ENCODE assay signal across 11 cellular contexts in the genomic region with DNA sequence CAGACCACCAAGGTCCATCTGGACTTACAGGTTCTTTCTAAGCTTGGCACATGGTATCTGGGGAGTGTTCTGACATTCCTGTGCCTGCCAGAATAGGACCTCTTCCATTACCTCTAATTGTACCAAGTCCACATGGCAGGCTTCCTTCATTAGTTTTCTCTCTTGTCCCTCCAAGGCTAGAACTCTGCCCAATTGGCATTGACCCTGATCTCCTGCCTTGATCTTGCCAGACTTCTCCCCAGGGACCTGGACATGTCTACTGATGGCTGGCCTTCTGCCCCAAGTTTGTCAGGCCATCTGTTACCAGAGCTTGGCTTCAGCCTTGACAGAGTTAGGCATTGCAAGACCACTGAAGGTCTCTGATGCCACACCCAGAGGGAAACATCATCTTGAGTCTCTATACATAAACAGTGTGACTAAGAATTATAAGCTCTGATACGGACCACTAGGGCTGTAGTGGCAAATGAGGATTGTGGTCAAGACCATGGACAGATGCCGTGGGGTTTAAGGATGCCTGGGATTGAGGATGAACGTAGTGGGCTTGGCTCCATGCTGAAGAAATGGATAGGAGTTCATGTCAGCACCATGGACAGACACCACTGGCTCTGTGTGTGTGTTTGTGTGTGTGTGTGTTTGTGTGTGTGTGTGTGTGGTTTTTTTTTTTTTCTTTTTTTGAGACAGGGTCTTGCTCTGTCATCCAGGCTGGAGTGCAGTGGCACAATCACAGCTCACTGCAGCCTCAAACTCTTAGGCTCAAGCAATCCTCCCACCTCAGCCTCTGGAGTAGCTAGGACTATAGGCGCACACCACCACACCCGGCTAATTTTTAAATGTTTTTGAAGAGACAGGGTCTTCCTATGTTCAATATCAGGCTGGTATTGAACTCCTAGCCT. TPM values are rescaled to one million over a fixed set of nuclear protein-coding genes. Genes with fewer than 3 reads are reported as not detected.
A peak's percentile ranks its signal among the peaks of the same experiment; 100 is the strongest.
DNase-seq lines count a peak whose midpoint lies in the region; ATAC-seq and TF ChIP-seq lines count a peak whose summit lies in the region.
"Had no signal": no experiment of that assay in that cellular context is flagged by ENCODE, and none has a peak within 500 bp of the region (broad histone marks: within the 10 kb centered on the region; RNA-seq: fewer than 3 reads in every experiment).

No MANE protein-coding gene starts in this region.

- TF ChIP-seq EP300 in Ishikawa (IDR thresholded peaks at IDR 0.05; ENCODE audit: borderline replicate concordance) = no peak

- ATAC-seq in HG02970 (IDR thresholded peaks at IDR 0.05; ENCODE audit: low FRiP score, unreplicated experiment) = no peak
- ATAC-seq: naive thymus-derived CD8-positive, alpha-beta T cell had no signal

- no peak for TF ChIP-seq RAD21 in Ishikawa (IDR thresholded peaks at IDR 0.05; ENCODE audit: low read depth)

- peak; percentile 1 to 9 for DNase-seq in AML-193 (lab: John Stamatoyannopoulos, UW)
- DNase-seq in astrocyte of the hippocampus (ENCODE audit: low read depth, low spot score) = peak; percentile 76
- peak; percentile 54 for DNase-seq in iris pigment epithelial cell (ENCODE audit: low read depth)
- no peak for DNase-seq in SKM-1 treated with dmso at 0.1 percent for 144 hours (lab: John Stamatoyannopoulos, UW; ENCODE audit: unreplicated experiment)
- DNase-seq in H4 (ENCODE audit: low spot score) = no peak
- no peak for DNase-seq in stimulated activated CD4-positive, alpha-beta T cell treated with anti-CD3 and anti-CD28 coated beads, Interleukin-4, amount 100 ng/mL, for 4 hours
- DNase-seq: naive thymus-derived CD8-positive, alpha-beta T cell; NCI-H524; T1000 had no signal

TF ChIP-seq in Ishikawa, 13 proteins besides CTCF, POLR2A, EP300 and RAD21:
- TF ChIP-seq TCF12 (IDR thresholded peaks at IDR 0.05; ENCODE audit: low read depth) (no peak), EGR1 (IDR thresholded peaks at IDR 0.05) (no peak), NFIC (IDR thresholded peaks at IDR 0.05) (no peak), YY1 (IDR thresholded peaks at IDR 0.05; ENCODE audit: low read depth) (0 out of 2 replicates have a peak, but pooled peaks have one; percentile 16), ZBTB7A (IDR thresholded peaks at IDR 0.05; ENCODE audit: low read depth) (no peak), TAF1 (IDR thresholded peaks at IDR 0.05; ENCODE audit: low read depth) (no peak), CEBPB (IDR thresholded peaks at IDR 0.05) (no peak), FOXM1 (IDR thresholded peaks at IDR 0.05; ENCODE audit: borderline replicate concordance, low read depth) (no peak), CREB1 (IDR thresholded peaks at IDR 0.05; ENCODE audit: low read depth) (no peak), REST (IDR thresholded peaks at IDR 0.05; ENCODE audit: low read depth) (peak; percentile 93), TEAD4 (IDR thresholded peaks at IDR 0.05) (0 out of 2 replicates have a peak, but pooled peaks have one; percentile 22), USF1 (IDR thresholded peaks at IDR 0.05) (no peak)
- TF ChIP-seq, protein P1, sequence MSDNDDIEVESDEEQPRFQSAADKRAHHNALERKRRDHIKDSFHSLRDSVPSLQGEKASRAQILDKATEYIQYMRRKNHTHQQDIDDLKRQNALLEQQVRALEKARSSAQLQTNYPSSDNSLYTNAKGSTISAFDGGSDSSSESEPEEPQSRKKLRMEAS (IDR thresholded peaks at IDR 0.05) = no peak

RNA-seq across cellular contexts. Expression of gene PSMB2, which starts 19.5 kb away (rescaled TPM):
- total RNA-seq in H4 (2014; rRNA removed; shearing (Covaris generic)) = 30.2 and 39.5 TPM in 2 replicates

RNA-seq across cellular contexts. Expression of gene C1orf216, which starts 57.9 kb away (rescaled TPM):
- total RNA-seq in H4 (2014; rRNA removed; shearing (Covaris generic)) = 10.7 and 14.7 TPM in 2 replicates

Comparison
In these comparisons a context has a peak if more than half of its experiments do, and no peak if none do; other contexts are left out.
1. DNase-seq: peak in AML-193 (2 of 2), astrocyte of the hippocampus (single experiment) and iris pigment epithelial cell (single experiment); none in SKM-1 treated with dmso at 0.1 percent for 144 hours (single experiment), H4 (single experiment) and stimulated activated CD4-positive, alpha-beta T cell treated with anti-CD3 and anti-CD28 coated beads, Interleukin-4, amount 100 ng/mL, for 4 hours (0 of 2).